ENCODE assay signal across 8 cellular contexts in the genomic region with DNA sequence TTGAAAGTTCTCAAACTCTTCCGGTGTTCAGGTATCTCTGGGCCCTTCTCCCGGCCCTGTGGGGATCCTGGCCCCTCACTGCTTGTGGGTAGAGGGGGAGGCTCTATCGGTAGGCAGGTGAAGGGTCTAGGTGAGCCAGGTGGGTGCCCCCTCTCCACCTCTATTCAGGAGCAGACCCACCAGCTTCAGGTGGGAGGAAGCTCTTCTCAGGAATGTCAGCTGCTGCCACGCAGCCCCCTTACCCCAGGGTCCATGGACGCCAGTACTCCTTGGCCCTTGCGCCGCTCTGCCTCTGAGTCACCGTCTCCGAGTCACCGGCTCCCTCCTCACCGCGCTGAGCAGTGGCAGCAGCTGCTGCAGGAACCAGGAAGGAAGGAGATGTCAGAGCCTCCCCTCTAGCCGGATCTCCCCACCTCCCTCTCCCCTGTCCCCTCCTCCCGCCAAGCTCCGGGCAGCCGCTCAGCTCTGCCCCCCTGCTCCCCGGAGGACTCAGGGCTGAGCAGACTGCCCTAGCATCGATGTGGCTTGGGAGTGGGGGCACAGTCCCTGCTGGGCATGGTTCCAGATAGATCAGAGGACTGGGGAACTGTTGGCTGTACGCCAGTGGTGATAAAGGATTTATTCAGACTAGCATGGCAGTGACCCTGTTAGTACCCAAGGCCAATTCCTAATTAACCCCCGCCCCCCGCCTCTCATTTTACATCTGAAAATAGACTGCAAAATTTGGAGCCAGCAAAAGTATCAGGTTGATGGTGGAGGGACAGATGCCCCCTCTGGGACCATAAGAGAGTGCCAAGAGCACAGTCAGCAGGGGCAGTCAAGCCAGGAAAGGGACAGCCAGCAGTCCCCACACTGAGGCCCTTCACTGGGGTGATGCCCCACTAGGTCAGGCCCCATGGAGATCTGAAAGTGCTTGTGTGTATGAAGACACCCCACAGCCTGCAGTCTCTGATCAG. TPM values are rescaled to one million over a fixed set of nuclear protein-coding genes. Genes with fewer than 3 reads are reported as not detected.
DNase-seq lines count a peak whose midpoint lies in the region; ATAC-seq and TF ChIP-seq lines count a peak whose summit lies in the region.

A gene with protein sequence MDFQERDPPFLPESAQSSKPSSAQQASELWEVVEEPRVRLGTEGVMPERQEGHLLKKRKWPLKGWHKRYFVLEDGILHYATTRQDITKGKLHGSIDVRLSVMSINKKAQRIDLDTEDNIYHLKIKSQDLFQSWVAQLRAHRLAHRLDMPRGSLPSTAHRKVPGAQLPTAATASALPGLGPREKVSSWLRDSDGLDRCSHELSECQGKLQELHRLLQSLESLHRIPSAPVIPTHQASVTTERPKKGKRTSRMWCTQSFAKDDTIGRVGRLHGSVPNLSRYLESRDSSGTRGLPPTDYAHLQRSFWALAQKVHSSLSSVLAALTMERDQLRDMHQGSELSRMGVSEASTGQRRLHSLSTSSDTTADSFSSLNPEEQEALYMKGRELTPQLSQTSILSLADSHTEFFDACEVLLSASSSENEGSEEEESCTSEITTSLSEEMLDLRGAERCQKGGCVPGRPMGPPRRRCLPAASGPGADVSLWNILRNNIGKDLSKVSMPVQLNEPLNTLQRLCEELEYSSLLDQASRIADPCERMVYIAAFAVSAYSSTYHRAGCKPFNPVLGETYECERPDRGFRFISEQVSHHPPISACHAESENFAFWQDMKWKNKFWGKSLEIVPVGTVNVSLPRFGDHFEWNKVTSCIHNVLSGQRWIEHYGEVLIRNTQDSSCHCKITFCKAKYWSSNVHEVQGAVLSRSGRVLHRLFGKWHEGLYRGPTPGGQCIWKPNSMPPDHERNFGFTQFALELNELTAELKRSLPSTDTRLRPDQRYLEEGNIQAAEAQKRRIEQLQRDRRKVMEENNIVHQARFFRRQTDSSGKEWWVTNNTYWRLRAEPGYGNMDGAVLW (minus strand): TSS at position 371 of the 956 bp plus-strand sequence. CDS start 1,516 bp downstream, outside the sequence.

- H3K4me3 ChIP-seq in Caco-2 (ENCODE audit: low read depth, low read length) (peak within 1 kb of the TSS; percentile 75), KMS-11 (IDR thresholded peaks at IDR 0.05; ENCODE audit: insufficient read depth, low read depth, low read length) (no peak within 1 kb of the TSS)

- TF ChIP-seq CTCF in Caco-2 (IDR thresholded peaks at IDR 0.05; ENCODE audit: insufficient read depth in 1 of 2, low read depth in 1 of 2, low read length in 1 of 2, severe bottlenecking in 1 of 2, unreplicated experiment in 1 of 2) (peak in 1 of 2 experiments; percentile 86), KMS-11 (conservative IDR thresholded peaks at IDR 0.05; ENCODE audit: low read depth, low read length) (no peak)

- peaks cover 30% of the 10 kb centered on the region for H3K36me3 Mint-ChIP-seq in Caco-2 (ENCODE audit: insufficient read depth, unreplicated experiment)
- peaks cover 7% of the 10 kb centered on the region for H3K36me3 Mint-ChIP-seq in natural killer cell treated with Interleukin-12 subunit alpha and Interleukin-12 subunit beta and Interleukin-15 and Interleukin-18, amount 100 ng/mL, for 72 hours

- H2AFZ ChIP-seq in KMS-11 (ENCODE audit: low read depth) = peak within 1 kb of the TSS; percentile 62; the same call in 1 of the 2 replicates

- DNase-seq in Caco-2 (peak; percentile 92 to 95), RPMI8226 (peak; percentile 87), fibroblast of peridontal ligament (ENCODE audit: extremely low read depth) (peak; percentile 67)
- peak; percentile 57 to 62 for DNase-seq in activated T-helper 1 cell treated with anti-CD3 and anti-CD28 coated beads, Interleukin-2, amount 50 U/mL, for 16 hours (ENCODE audit: low read depth in 1 of 2, low spot score in 1 of 2)
- DNase-seq in natural killer cell treated with Interleukin-12 subunit alpha and Interleukin-12 subunit beta and Interleukin-15 and Interleukin-18, amount 100 ng/mL, for 72 hours (ENCODE audit: low spot score) = peak; percentile 83
- DNase-seq in stimulated activated naive CD8-positive, alpha-beta T cell treated with anti-CD3 and anti-CD28 coated beads, Interleukin-15, Interleukin-2, amounts not matched to agents 100 U/mL and 50 U/mL, for 24 hours = peak; percentile 80

- H3K27me3 Mint-ChIP-seq in Caco-2 (ENCODE audit: insufficient read depth, unreplicated experiment) = no peaks in the 10 kb centered on the region
- H3K27me3 Mint-ChIP-seq in natural killer cell treated with Interleukin-12 subunit alpha and Interleukin-12 subunit beta and Interleukin-15 and Interleukin-18, amount 100 ng/mL, for 72 hours = no peaks in the 10 kb centered on the region

- peak within 1 kb of the TSS; percentile 39; the same call in 1 of the 2 replicates for H3K27ac ChIP-seq in KMS-11

- peak within 1 kb of the TSS; percentile 98 for H3K4me3 Mint-ChIP-seq in Caco-2 (ENCODE audit: unreplicated experiment)
- peak within 1 kb of the TSS; percentile 90 for H3K4me3 Mint-ChIP-seq in natural killer cell treated with Interleukin-12 subunit alpha and Interleukin-12 subunit beta and Interleukin-15 and Interleukin-18, amount 100 ng/mL, for 72 hours

- POLR2A ChIA-PET in Caco-2 (lab: Charles Lee) = interaction anchor here (0.5 to 1.6 kb wide), 7 partner anchors 9 to 150 kb away, joined by 3 to 32 read pairs (median 4); a partner anchor contains a TSS

- H3K36me3 ChIP-seq in Caco-2 (ENCODE audit: control insufficient read depth, insufficient read depth, low read length) = peaks cover 9% of the 10 kb centered on the region
- H3K36me3 ChIP-seq in KMS-11 (ENCODE audit: insufficient read depth) = no peaks in the 10 kb centered on the region; the same call in 1 of the 2 replicates

- ATAC-seq in GM21447 (IDR thresholded peaks at IDR 0.05; ENCODE audit: unreplicated experiment) = peak; percentile 86
- peak; percentile 95 to 97 for ATAC-seq in natural killer cell treated with Interleukin-12 subunit alpha and Interleukin-12 subunit beta and Interleukin-15 and Interleukin-18, amount 100 ng/mL, for 72 hours
- peak; percentile 96 for ATAC-seq in stimulated activated naive CD8-positive, alpha-beta T cell treated with anti-CD3 and anti-CD28 coated beads, Interleukin-15, Interleukin-2, amounts not matched to agents 100 U/mL and 50 U/mL, for 24 hours

- peak within 1 kb of the TSS; percentile 72 for H3K4me2 ChIP-seq in KMS-11

- H3K4me1 ChIP-seq in Caco-2 (peaks cover 9% of the 10 kb centered on the region), KMS-11 (ENCODE audit: low read depth, poor library complexity, severe bottlenecking) (peaks cover 23% of the 10 kb centered on the region)

- no peaks in the 10 kb centered on the region for H3K79me2 ChIP-seq in KMS-11 (ENCODE audit: insufficient read depth, low read depth)

- H3K9me3 ChIP-seq in Caco-2 = no peaks in the 10 kb centered on the region

- CTCF ChIA-PET in Caco-2 (lab: Charles Lee) = interaction anchor here (0.5 to 2.4 kb wide), 19 partner anchors 9 to 197 kb away, joined by 3 to 36 read pairs (median 5); a partner anchor contains a TSS

- H4K20me1 ChIP-seq in KMS-11 (ENCODE audit: insufficient read depth) = no peaks in the 10 kb centered on the region

- H3K9me3 Mint-ChIP-seq in Caco-2 (ENCODE audit: unreplicated experiment) = no peaks in the 10 kb centered on the region
- H3K9me3 Mint-ChIP-seq in natural killer cell treated with Interleukin-12 subunit alpha and Interleukin-12 subunit beta and Interleukin-15 and Interleukin-18, amount 100 ng/mL, for 72 hours = no peaks in the 10 kb centered on the region

- no peaks in the 10 kb centered on the region for H3K27me3 ChIP-seq in Caco-2 (replicated peaks; ENCODE audit: control insufficient read depth, insufficient read depth, low read length)
- H3K27me3 ChIP-seq in KMS-11 (ENCODE audit: insufficient read depth, low read depth) = no peaks in the 10 kb centered on the region

- BruUV-seq in Caco-2 (replicated peaks; lab: Mats Ljungman, UMichigan) = no TSS peak

- peak within 1 kb of the TSS; percentile 92 for H3K27ac Mint-ChIP-seq in Caco-2 (ENCODE audit: unreplicated experiment)
- H3K27ac Mint-ChIP-seq in natural killer cell treated with Interleukin-12 subunit alpha and Interleukin-12 subunit beta and Interleukin-15 and Interleukin-18, amount 100 ng/mL, for 72 hours = peak within 1 kb of the TSS; percentile 83 to 93

- intact Hi-C loops in Caco-2 (cut with micrococcal nuclease; ENCODE audit: unreplicated experiment) = loop anchor here (1.0 kb wide), 2 partner anchors 10 to 11 kb away; a partner anchor contains a TSS

- peak within 1 kb of the TSS; percentile 45; the same call in 1 of the 2 replicates for H3K9ac ChIP-seq in KMS-11

- peaks cover 18% of the 10 kb centered on the region for H3K4me1 Mint-ChIP-seq in Caco-2 (ENCODE audit: low read depth, unreplicated experiment)
- H3K4me1 Mint-ChIP-seq in natural killer cell treated with Interleukin-12 subunit alpha and Interleukin-12 subunit beta and Interleukin-15 and Interleukin-18, amount 100 ng/mL, for 72 hours (ENCODE audit: low read depth in 2 of 2) = peaks cover 10 to 24% of the 10 kb centered on the region in 2 donors

RNA-seq across cellular contexts. Expression of the gene that starts here (rescaled TPM):
- total RNA-seq in Caco-2 (2022) = 46.8 and 48.3 TPM in 2 replicates
- total RNA-seq in natural killer cell treated with Interleukin-12 subunit alpha and Interleukin-12 subunit beta and Interleukin-15 and Interleukin-18, amount 100 ng/mL, for 72 hours = 10 to 100 TPM; 21.6 to 28.6 TPM
